8 cellular contexts compared by ENCODE assay signal in the genomic region with DNA sequence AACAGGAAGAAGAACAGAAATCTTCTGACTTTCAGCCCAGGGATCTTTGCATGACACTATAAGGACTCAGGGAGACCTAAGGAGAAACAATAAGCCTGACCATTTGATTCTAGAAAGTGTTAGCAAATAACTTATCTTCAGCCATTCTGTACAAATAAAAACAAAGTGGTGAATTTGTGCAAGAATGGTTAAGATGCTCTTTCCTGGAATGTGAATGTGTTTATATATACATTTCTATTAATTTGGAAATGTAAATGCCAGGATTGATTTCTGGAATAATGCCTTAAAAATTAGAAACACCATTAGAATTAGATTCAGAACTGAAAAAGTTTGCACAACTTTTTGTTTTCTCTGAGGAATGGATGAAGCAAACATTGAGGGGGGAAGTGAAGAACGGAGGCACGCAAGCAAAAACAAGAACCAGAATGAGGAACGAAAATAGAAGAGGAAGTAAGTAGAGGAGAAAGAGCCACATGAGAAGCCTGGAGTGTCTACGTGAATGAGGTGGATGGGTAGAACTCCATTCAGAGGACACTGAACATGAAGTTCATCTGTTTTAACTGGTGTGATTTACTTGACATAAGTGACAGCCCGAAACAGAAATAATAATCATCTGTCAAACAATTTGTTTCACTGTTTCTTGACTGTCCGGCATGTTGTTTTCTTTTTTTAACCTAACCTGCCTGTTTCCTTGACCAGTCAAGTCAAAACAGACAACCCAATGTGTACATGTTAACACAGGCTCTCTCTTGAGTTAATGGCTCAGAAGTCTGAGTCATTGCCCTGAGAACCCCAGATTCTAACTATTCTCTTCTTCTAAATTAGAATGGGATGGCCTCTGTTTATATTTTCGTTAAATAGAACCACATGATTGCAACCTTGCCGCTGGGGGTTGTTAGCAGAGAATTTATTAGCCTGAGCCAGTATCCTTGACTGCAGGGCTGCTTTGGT.
A peak's percentile ranks its signal among the peaks of the same experiment; 100 is the strongest.
DNase-seq lines count a peak whose midpoint lies in the region; ATAC-seq, FAIRE-seq and TF ChIP-seq lines count a peak whose summit lies in the region.

No MANE protein-coding gene starts in this region.

- H3K27me3 Mint-ChIP-seq in natural killer cell (ENCODE audit: low read depth in 2 of 2), result no peaks in the 10 kb centered on the region

- no peaks in the 10 kb centered on the region for H3K4me1 Mint-ChIP-seq in natural killer cell

- no peaks in the 10 kb centered on the region for H3K27me3 ChIP-seq in bronchial epithelial cell (ENCODE audit: control insufficient read depth, insufficient read depth, low read length)

- H3K4me3 Mint-ChIP-seq in natural killer cell, result no peak overlapping the region

- H3K27ac Mint-ChIP-seq in natural killer cell, result no peak overlapping the region

- peak; percentile 57 for DNase-seq in AG20443 (ENCODE audit: low spot score)
- DNase-seq in bronchial epithelial cell (ENCODE audit: low read depth), result peak; percentile 89
- no peak for DNase-seq in natural killer cell
- DNase-seq in epidermal melanocyte (ENCODE audit: insufficient read length, low spot score), result no peak
- DNase-seq in stimulated activated CD4-positive, alpha-beta T cell treated with anti-CD3 and anti-CD28 coated beads, Interleukin-4, amount 100 ng/mL, for 24 hours, result no peak
- no peak for DNase-seq in nucleus accumbens (lab: John Stamatoyannopoulos, UW)

- no peaks in the 10 kb centered on the region for H3K36me3 Mint-ChIP-seq in natural killer cell

- TF ChIP-seq CTCF in bronchial epithelial cell (IDR thresholded peaks at IDR 0.05; ENCODE audit: insufficient read depth, low read length, severe bottlenecking) (no peak), natural killer cell (IDR thresholded peaks at IDR 0.05) (no peak)

- H3K36me3 ChIP-seq in bronchial epithelial cell (ENCODE audit: control insufficient read depth, insufficient read depth, low read length), result no peaks in the 10 kb centered on the region

- H3K9me3 Mint-ChIP-seq in natural killer cell, result peaks cover 2 to 3% of the 10 kb centered on the region in 2 donors

- intact Hi-C loops in natural killer cell (cut with micrococcal nuclease), result no loop called here

- no peak overlapping the region for H3K4me3 ChIP-seq in bronchial epithelial cell (ENCODE audit: low read depth, low read length)

- FAIRE-seq in bronchial epithelial cell (lab: Jason Lieb, UNC), result no peak

- ATAC-seq in GM19372 (IDR thresholded peaks at IDR 0.05; ENCODE audit: low read depth, unreplicated experiment) (peak; percentile 71), HG03280 (IDR thresholded peaks at IDR 0.05; ENCODE audit: unreplicated experiment) (peak; percentile 75), natural killer cell (no peak)

Comparison
In these comparisons a context has a peak if more than half of its experiments do, and no peak if none do; other contexts are left out.
1. DNase-seq: peak in AG20443 (single experiment) and bronchial epithelial cell (single experiment); none in natural killer cell (single experiment), epidermal melanocyte (single experiment), stimulated activated CD4-positive, alpha-beta T cell treated with anti-CD3 and anti-CD28 coated beads, Interleukin-4, amount 100 ng/mL, for 24 hours (single experiment) and nucleus accumbens (0 of 56).
2. ATAC-seq: peak in GM19372 (single experiment) and HG03280 (single experiment); none in natural killer cell (0 of 3).